Comparison of ENCODE assay signal across 20 cellular contexts in the genomic region with DNA sequence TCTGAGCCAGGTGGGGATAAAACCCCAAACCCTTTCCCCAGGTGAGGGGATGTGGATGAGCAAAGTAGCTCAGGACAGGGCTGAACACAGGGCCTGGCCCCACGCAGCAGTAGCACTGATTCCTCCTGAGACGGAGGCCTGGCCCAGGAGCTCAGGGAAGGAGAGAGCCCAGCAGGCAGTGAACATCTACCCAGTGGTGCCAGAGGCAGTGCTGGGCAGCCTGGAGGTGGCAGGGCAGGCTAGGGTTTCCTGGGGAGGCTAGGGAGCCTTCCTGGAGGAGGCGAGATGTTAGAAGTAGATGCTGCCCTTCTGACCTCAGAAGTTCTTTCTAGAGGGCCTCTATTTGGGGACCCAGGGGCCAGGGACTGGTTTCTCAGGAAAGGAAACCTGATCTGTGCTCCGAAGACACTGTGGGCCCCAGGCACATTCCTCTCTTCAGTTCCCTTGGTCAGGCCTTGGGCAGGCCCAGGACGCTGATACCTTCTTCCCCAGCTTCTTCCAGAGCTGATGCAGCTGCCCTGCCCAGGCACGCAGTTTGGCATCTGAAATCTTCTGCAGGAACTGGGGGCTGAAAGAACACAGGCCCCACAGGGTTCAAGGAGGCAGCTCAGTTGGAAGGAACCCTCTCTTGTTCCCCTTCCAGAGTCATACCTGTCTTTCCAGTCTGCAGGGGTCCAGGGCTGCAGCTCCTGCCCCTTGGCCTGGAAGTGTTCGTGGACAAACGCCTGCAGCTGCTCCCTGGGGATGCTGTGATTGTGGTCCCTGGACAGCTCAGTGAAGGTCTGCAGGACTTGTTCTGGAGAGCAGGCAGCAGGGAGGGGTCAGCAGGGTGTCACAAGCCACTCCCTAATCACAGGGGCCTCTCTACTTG. TPM values are rescaled to one million over a fixed set of nuclear protein-coding genes. Genes with fewer than 3 reads are reported as not detected.
DNase-seq lines count a peak whose midpoint lies in the region; ATAC-seq, FAIRE-seq and TF ChIP-seq lines count a peak whose summit lies in the region.
"Had no signal": no experiment of that assay in that cellular context is flagged by ENCODE, and none has a peak within 500 bp of the region (broad histone marks: within the 10 kb centered on the region; RNA-seq: fewer than 3 reads in every experiment).

No MANE protein-coding gene starts in this region.

- no peak for TF ChIP-seq EP300 in K562 (IDR thresholded peaks at IDR 0.05; ENCODE audit: low read length)
- no peak for TF ChIP-seq EP300 in suprapubic skin (IDR thresholded peaks at IDR 0.05)

- CTCF ChIA-PET in K562 (lab: Yijun Ruan, JAX; ENCODE audit: low intra/inter-chr PET ratio) = interaction anchor here (0.6 kb wide), 1 partner anchor 660 kb away, joined by 5 read pairs; no protein-coding TSS in a partner anchor

- no peak for TF ChIP-seq CTCF in K562 (IDR thresholded peaks at IDR 0.05 in 2 of 3, conservative IDR thresholded peaks at IDR 0.05 in 1 of 3; ENCODE audit: insufficient read depth in 2 of 3, low read depth in 1 of 3, low read length in 3 of 3)
- peak in 1 of 3 experiments; percentile 37 for TF ChIP-seq CTCF in keratinocyte (optimal IDR thresholded peaks at IDR 0.05 in 1 of 3, IDR thresholded peaks at IDR 0.05 in 1 of 3, conservative IDR thresholded peaks at IDR 0.05 in 1 of 3; ENCODE audit: extremely low read depth in 1 of 3, insufficient read depth in 2 of 3, low read length in 3 of 3)
- TF ChIP-seq CTCF in suprapubic skin (IDR thresholded peaks at IDR 0.05) = no peak

- H3K79me2 ChIP-seq in K562 (ENCODE audit: control insufficient read depth, insufficient read depth, low read length) (no peaks in the 10 kb centered on the region), keratinocyte (ENCODE audit: control insufficient read depth, insufficient read depth, low read length) (no peaks in the 10 kb centered on the region)

- peaks cover 9% of the 10 kb centered on the region for H3K9me1 ChIP-seq in K562 (ENCODE audit: control insufficient read depth, insufficient read depth, low read length)
- H3K9me1 ChIP-seq in keratinocyte (ENCODE audit: control insufficient read depth, extremely low read depth, insufficient read depth, low read length) = no peaks in the 10 kb centered on the region

- H2AFZ ChIP-seq in K562 (ENCODE audit: low read depth, low read length) = no peak overlapping the region
- no peak overlapping the region for H2AFZ ChIP-seq in keratinocyte (ENCODE audit: control insufficient read depth, low read length)
- H2AFZ ChIP-seq: GM23248 had no signal

- H3K27me3 ChIP-seq in K562 (ENCODE audit: control insufficient read depth in 2 of 2, insufficient read depth in 2 of 2, low read length in 2 of 2) (no peaks in the 10 kb centered on the region), keratinocyte (ENCODE audit: control insufficient read depth, extremely low read depth, insufficient read depth, low read length) (no peaks in the 10 kb centered on the region), suprapubic skin (no peaks in the 10 kb centered on the region)
- H3K27me3 ChIP-seq: SJSA1 had no signal

- no peak for TF ChIP-seq RAD21 in K562 (CRISPR knock-in tag; conservative IDR thresholded peaks at IDR 0.05 in 1 of 2, IDR thresholded peaks at IDR 0.05 in 1 of 2)

- H3K9me3 ChIP-seq in K562 (replicated peaks; ENCODE audit: control insufficient read depth, insufficient read depth, low read depth, low read length) (no peaks in the 10 kb centered on the region), keratinocyte (ENCODE audit: control insufficient read depth, low read depth, low read length) (no peaks in the 10 kb centered on the region), suprapubic skin (no peaks in the 10 kb centered on the region)
- H3K9me3 ChIP-seq: SJSA1 had no signal

- 12% methylated on average over 7 of the region's 8 CpGs for WGBS in K562 (ENCODE audit: insufficient coverage, low coverage, missing lambda C conversion rate)
- WGBS in suprapubic skin = 77% methylated on average over 6 of the region's 8 CpGs

- no peak overlapping the region for H3K4me3 ChIP-seq in K562
- no peak overlapping the region for H3K4me3 ChIP-seq in keratinocyte (ENCODE audit: control insufficient read depth in 2 of 3, extremely low read depth in 1 of 3, insufficient read depth in 2 of 3, low read depth in 1 of 3, low read length in 3 of 3)
- H3K4me3 ChIP-seq in suprapubic skin = no peak overlapping the region
- H3K4me3 ChIP-seq: GM23248, SJSA1 had no signal

- no TSS peak for BruUV-seq in K562 (replicated peaks; lab: Mats Ljungman, UMichigan)

- in situ Hi-C loops in K562 (cut with MboI) = no loop called here

- peak; percentile 40 for DNase-seq in Right ventricle myocardium superior
- DNase-seq in cardiac septum (ENCODE audit: low spot score) = no peak
- no peak for DNase-seq in K562 (ENCODE audit: extremely low read depth in 1 of 4, low spot score in 3 of 4)
- DNase-seq in keratinocyte (ENCODE audit: low read depth, low spot score) = no peak
- DNase-seq in suprapubic skin (ENCODE audit: low spot score in 2 of 2) = peak; percentile 50 to 73
- DNase-seq in central memory CD4-positive, alpha-beta T cell = no peak
- no peak for DNase-seq in RCC 7860 (ENCODE audit: low spot score)
- DNase-seq: 8988T; CD4-positive, alpha-beta memory T cell; DMS79; GM23248; NCI-H187 treated with DMSO at 0.1 percent for 48 hours; NCI-H345; NCI-H526; OCI-M1 had no signal

- H3K4me2 ChIP-seq in K562 (ENCODE audit: insufficient read depth, low read length) (no peak overlapping the region), keratinocyte (ENCODE audit: control insufficient read depth, extremely low read depth, insufficient read depth, low read depth, low read length) (no peak overlapping the region)

- dilution Hi-C loops in keratinocyte (cut with MboI; ENCODE audit: extremely low pct_ligation_motif_present, low sequenced_read_pairs) = no loop called here

- H3K27ac ChIP-seq in K562 (ENCODE audit: extremely low read depth, low read depth, low read length) (no peak overlapping the region), keratinocyte (ENCODE audit: control insufficient read depth, insufficient read depth, low read length) (no peak overlapping the region), suprapubic skin (no peak overlapping the region)
- H3K27ac ChIP-seq: GM23248, SJSA1 had no signal

- H3K4me1 ChIP-seq in K562 (replicated peaks in 1 of 2; ENCODE audit: control insufficient read depth in 2 of 2, insufficient read depth in 2 of 2, low read length in 2 of 2) (peaks cover 2 to 32% of the 10 kb centered on the region in 2 experiments; a peak in 3 of 5 replicates), keratinocyte (ENCODE audit: control insufficient read depth, extremely low read depth, insufficient read depth, low read length) (peaks cover 2% of the 10 kb centered on the region), suprapubic skin (peaks cover 18% of the 10 kb centered on the region)

- no peak for ATAC-seq in Right ventricle myocardium superior (ENCODE audit: poor library complexity)
- no peak for ATAC-seq in K562
- no peak for ATAC-seq in HG03460 (IDR thresholded peaks at IDR 0.05; ENCODE audit: unreplicated experiment)

- POLR2A ChIA-PET in K562 (lab: Yijun Ruan, JAX) = interaction anchor here (0.6 to 1.0 kb wide), 3 partner anchors 54 to 366 kb away, joined by 3 to 4 read pairs (median 3); no protein-coding TSS in a partner anchor

- no peak for TF ChIP-seq POLR2A in K562 (conservative IDR thresholded peaks at IDR 0.05)
- no peak for TF ChIP-seq POLR2A in suprapubic skin (IDR thresholded peaks at IDR 0.05)

- no peaks in the 10 kb centered on the region for H3K36me3 ChIP-seq in K562 (ENCODE audit: control insufficient read depth, insufficient read depth, low read length)
- no peaks in the 10 kb centered on the region for H3K36me3 ChIP-seq in keratinocyte (ENCODE audit: control insufficient read depth in 2 of 2, extremely low read depth in 1 of 2, insufficient read depth in 2 of 2, low read length in 2 of 2)
- H3K36me3 ChIP-seq in suprapubic skin = peaks cover 3% of the 10 kb centered on the region

- H3K9ac ChIP-seq in K562 (ENCODE audit: insufficient read depth in 1 of 2, low read depth in 2 of 2, low read length in 2 of 2) = no peak overlapping the region; a peak in 1 of 4 replicates
- no peak overlapping the region for H3K9ac ChIP-seq in keratinocyte (ENCODE audit: control insufficient read depth, extremely low read depth, insufficient read depth, low read length)
- H3K9ac ChIP-seq: GM23248 had no signal

- H4K20me1 ChIP-seq in K562 (replicated peaks; ENCODE audit: control insufficient read depth, insufficient read depth, low read length) = no peaks in the 10 kb centered on the region
- peaks cover 5% of the 10 kb centered on the region for H4K20me1 ChIP-seq in keratinocyte (ENCODE audit: control insufficient read depth, extremely low read depth, insufficient read depth, low read length)

- intact Hi-C loops in Right ventricle myocardium superior (cut with DNase I) (no loop called here), cardiac septum (cut with DNase I) (no loop called here), K562 (cut with micrococcal nuclease) (no loop called here)

- FAIRE-seq in K562 (lab: Jason Lieb, UNC) (no peak), keratinocyte (lab: Jason Lieb, UNC) (peak; percentile 26), RCC 7860 (lab: Jason Lieb, UNC) (no peak)
- FAIRE-seq: D721Med, G401.6 had no signal

RNA-seq across cellular contexts. Expression of gene TREH, which starts 16.8 kb away (rescaled TPM):
- total RNA-seq in Right ventricle myocardium superior (not detected), cardiac septum (not detected), K562 (2014; rRNA removed) (not detected in 2 replicates), K562 (2014; rRNA removed; fragmentation: Illumina TruSeq; extraction: Trizol) (not detected in 2 replicates), K562 (2015; rRNA removed; fragmentation: Illumina TruSeq; extraction: Trizol) (not detected in 2 replicates), K562 (2021) (not detected in 2 replicates), suprapubic skin (not detected)
- total RNA-seq in K562 (2011; cell fraction: chromatin; rRNA removed; ENCODE audit: low replicate concordance) = not detected in 2 replicates
- not detected in 2 replicates for total RNA-seq in K562 (2011; cell fraction: nucleolus; rRNA removed)
- total RNA-seq in K562 (2011; cell fraction: nucleoplasm; rRNA removed) = not detected in 2 replicates
- polyA plus RNA-seq in K562 (2011; rRNA removed) (not detected in 2 replicates), K562 (2014; fragmentation: Illumina TruSeq; extraction: Trizol) (not detected in 2 replicates), K562 (2014; fragmentation: Nextera tagmentation; extraction: Ambion mirVana) (under 1 TPM; 0.11 to 0.20 TPM), K562 (2014; rRNA removed) (0.09 TPM in 1 of 2 replicates, not detected in the other), keratinocyte (not detected in 3 replicates)
- not detected in 2 replicates for polyA plus RNA-seq in K562 (2011; cell fraction: cytosol; rRNA removed)
- polyA plus RNA-seq in K562 (2011; cell fraction: nucleus; rRNA removed) = not detected in 2 replicates
- polyA plus RNA-seq in K562 (2012) = 0.11 TPM in 1 of 2 replicates, not detected in the other
- polyA minus RNA-seq in K562 (2011; rRNA and poly(A)+ RNA removed) = not detected in 2 replicates
- polyA minus RNA-seq in K562 (2011; cell fraction: cytosol; rRNA and poly(A)+ RNA removed) = not detected in 2 replicates
- not detected in 2 replicates for polyA minus RNA-seq in K562 (2011; cell fraction: nucleus; rRNA and poly(A)+ RNA removed)
- polyA plus RNA-seq in keratinocyte (2011; ENCODE audit: low read depth) = not detected
- not detected in 2 replicates for polyA plus RNA-seq in keratinocyte (2011; cell fraction: cytosol; rRNA removed)
- not detected in 2 replicates for polyA plus RNA-seq in keratinocyte (2011; cell fraction: nucleus; rRNA removed)
- polyA plus RNA-seq in keratinocyte (2012; ENCODE audit: low replicate concordance) = 0.03 and 0.08 TPM in 2 replicates
- polyA minus RNA-seq in keratinocyte = not detected in 3 replicates
- not detected for polyA minus RNA-seq in keratinocyte (2011; cell fraction: cytosol; rRNA and poly(A)+ RNA removed)
- not detected in 2 replicates for polyA minus RNA-seq in keratinocyte (2011; cell fraction: nucleus; rRNA and poly(A)+ RNA removed)
- total RNA-seq: CD4-positive, alpha-beta memory T cell; GM23248; SJSA1 had no signal
- polyA plus RNA-seq: BJ; CD4-positive, alpha-beta memory T cell had no signal

RNA-seq across cellular contexts. Expression of gene PHLDB1, which starts 55.2 kb away (rescaled TPM):
- total RNA-seq in Right ventricle myocardium superior = 102 TPM
- 155 TPM for total RNA-seq in cardiac septum
- total RNA-seq in K562 (2011; cell fraction: chromatin; rRNA removed; ENCODE audit: low replicate concordance) = 88.0 and 200 TPM in 2 replicates
- total RNA-seq in K562 (2011; cell fraction: nucleolus; rRNA removed) = 71.3 and 79.0 TPM in 2 replicates
- 93.1 and 134 TPM in 2 replicates for total RNA-seq in K562 (2011; cell fraction: nucleoplasm; rRNA removed)
- total RNA-seq in K562 (2014; rRNA removed) = 17.8 and 21.2 TPM in 2 replicates
- 7.7 and 8.5 TPM in 2 replicates for total RNA-seq in K562 (2014; rRNA removed; fragmentation: Illumina TruSeq; extraction: Trizol)
- total RNA-seq in K562 (2015; rRNA removed; fragmentation: Illumina TruSeq; extraction: Trizol) = 12.0 and 12.3 TPM in 2 replicates
- total RNA-seq in K562 (2021) = 27.0 and 28.7 TPM in 2 replicates
- 17.0 and 21.7 TPM in 2 replicates for polyA plus RNA-seq in K562 (2011; rRNA removed)
- 16.1 and 27.1 TPM in 2 replicates for polyA plus RNA-seq in K562 (2011; cell fraction: cytosol; rRNA removed)
- 62.2 and 110 TPM in 2 replicates for polyA plus RNA-seq in K562 (2011; cell fraction: nucleus; rRNA removed)
- 15.6 and 17.0 TPM in 2 replicates for polyA plus RNA-seq in K562 (2012)
- polyA plus RNA-seq in K562 (2014; fragmentation: Illumina TruSeq; extraction: Trizol) = 14.2 and 16.2 TPM in 2 replicates
- polyA plus RNA-seq in K562 (2014; fragmentation: Nextera tagmentation; extraction: Ambion mirVana) = 1 to 10 TPM; 2.0 to 3.1 TPM
- polyA plus RNA-seq in K562 (2014; rRNA removed) = 17.1 and 18.9 TPM in 2 replicates
- polyA minus RNA-seq in K562 (2011; rRNA and poly(A)+ RNA removed) = 24.4 and 29.0 TPM in 2 replicates
- polyA minus RNA-seq in K562 (2011; cell fraction: cytosol; rRNA and poly(A)+ RNA removed) = 20.1 and 22.6 TPM in 2 replicates
- 34.6 and 34.9 TPM in 2 replicates for polyA minus RNA-seq in K562 (2011; cell fraction: nucleus; rRNA and poly(A)+ RNA removed)
- 35.0 to 46.8 TPM (median 38.4 TPM) in 3 replicates for polyA plus RNA-seq in keratinocyte
- polyA plus RNA-seq in keratinocyte (2011; ENCODE audit: low read depth) = 7.3 TPM
- 22.1 and 33.7 TPM in 2 replicates for polyA plus RNA-seq in keratinocyte (2011; cell fraction: cytosol; rRNA removed)
- 84.3 and 109 TPM in 2 replicates for polyA plus RNA-seq in keratinocyte (2011; cell fraction: nucleus; rRNA removed)
- polyA plus RNA-seq in keratinocyte (2012; ENCODE audit: low replicate concordance) = 9.4 and 52.0 TPM in 2 replicates
- 61.9 to 100.0 TPM (median 61.9 TPM) in 3 replicates for polyA minus RNA-seq in keratinocyte
- 73.3 TPM for polyA minus RNA-seq in keratinocyte (2011; cell fraction: cytosol; rRNA and poly(A)+ RNA removed)
- 59.3 and 72.3 TPM in 2 replicates for polyA minus RNA-seq in keratinocyte (2011; cell fraction: nucleus; rRNA and poly(A)+ RNA removed)
- 100 to 1,000 TPM in 2 of 4 donors, 10 to 100 TPM in 2; 48.7 to 117 (median 77.3) TPM for total RNA-seq in suprapubic skin

Comparison
In these comparisons a context has a peak if more than half of its experiments do, and no peak if none do; other contexts are left out.
1. DNase-seq: peak in Right ventricle myocardium superior (single experiment) and suprapubic skin (2 of 2); none in cardiac septum (single experiment), K562 (0 of 4), keratinocyte (single experiment), central memory CD4-positive, alpha-beta T cell (single experiment) and RCC 7860 (single experiment).